ENCODE assay signal across 37 cellular contexts in the genomic region with DNA sequence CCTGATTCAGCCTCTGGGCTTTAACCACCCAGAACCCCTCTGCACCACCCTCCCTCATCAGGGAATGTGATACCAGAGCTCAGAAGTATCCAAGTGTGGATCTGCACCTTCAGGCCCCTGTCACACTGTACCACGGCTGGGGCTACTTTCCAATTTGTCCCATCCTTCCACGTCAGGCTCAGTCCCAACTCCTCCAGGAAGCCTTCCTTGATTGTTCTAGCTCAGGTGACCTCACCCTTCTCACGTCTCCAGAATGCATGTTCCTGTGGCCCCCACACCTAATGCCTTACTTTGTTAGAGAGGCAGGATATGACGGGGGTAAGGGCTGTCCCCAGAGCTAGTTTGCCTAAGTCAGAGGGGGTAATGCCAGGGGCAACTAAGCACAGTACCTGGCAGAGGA.
"Had no signal": no experiment of that assay in that cellular context is flagged by ENCODE, and none has a peak within 500 bp of the region (broad histone marks: within the 10 kb centered on the region; RNA-seq: fewer than 3 reads in every experiment).

No MANE protein-coding gene starts in this region.

- H3K27ac Mint-ChIP-seq: activated B cell treated with CpG ODN at 0.5 μM for 24 hours; activated CD4-positive, alpha-beta memory T cell treated with anti-CD3 and anti-CD28 coated beads for 36 hours; activated CD4-positive, alpha-beta T cell treated with anti-CD3 and anti-CD28 coated beads, Interleukin-2, amount 10 ng/mL, durations not matched to agents 24 days and 14 days; activated CD8-positive, alpha-beta T cell treated with anti-CD3 and anti-CD28 coated beads for 36 hours; activated naive CD4-positive, alpha-beta T cell treated with anti-CD3 and anti-CD28 coated beads for 36 hours; activated naive CD8-positive, alpha-beta T cell treated with anti-CD3 and anti-CD28 coated beads for 36 hours; activated T-cell treated with anti-CD3 and anti-CD28 coated beads, Interleukin-2, amount 50 U/mL, for 72 hours; activated T-helper 1 cell treated with anti-CD3 and anti-CD28 coated beads, Interleukin-12 subunit alpha, Interleukin-12 subunit beta, Interleukin-2, Interleukin-4 antibody, amounts not matched to agents 30 ng/mL and 10 ng/mL and 1 ng/mL, durations not matched to agents 14 hours and 24 hours and 36 hours; activated T-helper 17 cell treated with anti-CD3 and anti-CD28 coated beads, Interleukin-2, amount 50 U/mL, for 72 hours; T-helper 1 cell treated with Interleukin-12 subunit alpha and Interleukin-12 subunit beta and Interleukin-4 antibody, amounts not matched to agents 30 μg/mL and 1 μg/mL, for 36 hours; T-helper 2 cell treated with Interferon-gamma antibody and Interleukin-4, amounts not matched to agents 5 μg/mL and 100 μg/mL, for 36 hours had no signal

- H3K27me3 ChIP-seq: adrenal gland, body of pancreas, brain microvascular endothelial cell, breast epithelium had no signal

- H3K4me3 ChIP-seq: adrenal gland, body of pancreas, breast epithelium had no signal

- H3K27me3 Mint-ChIP-seq: activated B cell treated with CpG ODN at 0.5 μM for 24 hours; activated CD4-positive, alpha-beta memory T cell treated with anti-CD3 and anti-CD28 coated beads for 36 hours; activated CD8-positive, alpha-beta T cell treated with anti-CD3 and anti-CD28 coated beads for 36 hours; activated T-helper 17 cell treated with anti-CD3 and anti-CD28 coated beads, Interleukin-2, amount 50 U/mL, for 72 hours had no signal

- H3K9me3 Mint-ChIP-seq: activated CD4-positive, alpha-beta memory T cell treated with anti-CD3 and anti-CD28 coated beads for 36 hours; activated CD4-positive, alpha-beta T cell treated with anti-CD3 and anti-CD28 coated beads, Interleukin-2, amount 10 ng/mL, durations not matched to agents 24 days and 14 days; activated CD8-positive, alpha-beta T cell treated with anti-CD3 and anti-CD28 coated beads for 36 hours; activated naive CD4-positive, alpha-beta T cell treated with anti-CD3 and anti-CD28 coated beads for 36 hours; activated naive CD4-positive, alpha-beta T cell treated with anti-CD3 and anti-CD28 coated beads, Interleukin-2, amount 50 U/mL, for 72 hours; activated T-cell treated with anti-CD3 and anti-CD28 coated beads, Interleukin-2, amount 50 U/mL, for 4 hours; activated T-cell treated with anti-CD3 and anti-CD28 coated beads, Interleukin-2, amount 50 U/mL, for 72 hours; activated T-helper 1 cell treated with anti-CD3 and anti-CD28 coated beads, Interleukin-12 subunit alpha, Interleukin-12 subunit beta, Interleukin-2, Interleukin-4 antibody, amounts not matched to agents 30 ng/mL and 10 ng/mL and 1 ng/mL, durations not matched to agents 14 hours and 24 hours and 36 hours; activated T-helper 17 cell treated with anti-CD3 and anti-CD28 coated beads, Interleukin-2, amount 50 U/mL, for 72 hours; T-helper 1 cell treated with Interleukin-12 subunit alpha and Interleukin-12 subunit beta and Interleukin-4 antibody, amounts not matched to agents 30 μg/mL and 1 μg/mL, for 36 hours; T-helper 2 cell treated with Interferon-gamma antibody and Interleukin-4, amounts not matched to agents 5 μg/mL and 100 μg/mL, for 36 hours had no signal

- H3K4me3 Mint-ChIP-seq: activated B cell treated with CpG ODN at 0.5 μM for 24 hours; activated CD4-positive, alpha-beta memory T cell treated with anti-CD3 and anti-CD28 coated beads for 36 hours; activated CD4-positive, alpha-beta T cell treated with anti-CD3 and anti-CD28 coated beads, Interleukin-2, amount 10 ng/mL, durations not matched to agents 24 days and 14 days; activated CD8-positive, alpha-beta T cell treated with anti-CD3 and anti-CD28 coated beads for 36 hours; activated naive CD4-positive, alpha-beta T cell treated with anti-CD3 and anti-CD28 coated beads for 36 hours; activated naive CD8-positive, alpha-beta T cell treated with anti-CD3 and anti-CD28 coated beads for 36 hours; activated T-cell treated with anti-CD3 and anti-CD28 coated beads, Interleukin-2, amount 50 U/mL, for 4 hours; activated T-cell treated with anti-CD3 and anti-CD28 coated beads, Interleukin-2, amount 50 U/mL, for 72 hours; activated T-helper 1 cell treated with anti-CD3 and anti-CD28 coated beads, Interleukin-12 subunit alpha, Interleukin-12 subunit beta, Interleukin-2, Interleukin-4 antibody, amounts not matched to agents 30 ng/mL and 10 ng/mL and 1 ng/mL, durations not matched to agents 14 hours and 24 hours and 36 hours; activated T-helper 17 cell treated with anti-CD3 and anti-CD28 coated beads, Interleukin-2, amount 50 U/mL, for 72 hours; T-helper 1 cell treated with Interleukin-12 subunit alpha and Interleukin-12 subunit beta and Interleukin-4 antibody, amounts not matched to agents 30 μg/mL and 1 μg/mL, for 36 hours; T-helper 2 cell treated with Interferon-gamma antibody and Interleukin-4, amounts not matched to agents 5 μg/mL and 100 μg/mL, for 36 hours had no signal

- H3K4me1 Mint-ChIP-seq: activated B cell treated with CpG ODN at 0.5 μM for 24 hours; activated CD4-positive, alpha-beta T cell treated with anti-CD3 and anti-CD28 coated beads, Interleukin-2, amount 10 ng/mL, durations not matched to agents 24 days and 14 days; activated naive CD8-positive, alpha-beta T cell treated with anti-CD3 and anti-CD28 coated beads for 36 hours; activated T-helper 17 cell treated with anti-CD3 and anti-CD28 coated beads, Interleukin-2, amount 50 U/mL, for 72 hours had no signal

- FAIRE-seq: astrocyte, TTC549 had no signal

- H3K4me1 ChIP-seq: adrenal gland, breast epithelium had no signal

- ATAC-seq: activated CD8-positive, alpha-beta T cell treated with anti-CD3 and anti-CD28 coated beads for 36 hours; activated naive CD4-positive, alpha-beta T cell treated with anti-CD3 and anti-CD28 coated beads, Interleukin-2, amount 50 U/mL, for 72 hours; activated T-cell treated with anti-CD3 and anti-CD28 coated beads, Interleukin-2, amount 50 U/mL, for 72 hours; activated T-helper 17 cell treated with anti-CD3 and anti-CD28 coated beads, Interleukin-2, amount 50 U/mL, for 72 hours; body of pancreas had no signal

- H3K27ac ChIP-seq: adrenal gland, body of pancreas, brain microvascular endothelial cell, VCaP had no signal

- H3K9me3 ChIP-seq: adrenal gland, body of pancreas, breast epithelium had no signal

- H3K36me3 Mint-ChIP-seq: activated CD4-positive, alpha-beta memory T cell treated with anti-CD3 and anti-CD28 coated beads for 36 hours; activated naive CD4-positive, alpha-beta T cell treated with anti-CD3 and anti-CD28 coated beads, Interleukin-2, amount 50 U/mL, for 72 hours; activated naive CD8-positive, alpha-beta T cell treated with anti-CD3 and anti-CD28 coated beads for 36 hours had no signal

- H3K36me3 ChIP-seq: adrenal gland, brain microvascular endothelial cell, breast epithelium had no signal

- DNase-seq: activated B cell treated with CpG ODN at 0.5 μM for 24 hours; activated CD4-positive, alpha-beta memory T cell treated with anti-CD3 and anti-CD28 coated beads for 36 hours; activated CD4-positive, alpha-beta T cell treated with anti-CD3 and anti-CD28 coated beads for 4 hours; activated CD4-positive, alpha-beta T cell treated with anti-CD3 and anti-CD28 coated beads, Interleukin-2, amount 10 ng/mL, durations not matched to agents 24 days and 14 days; activated CD4-positive, alpha-beta T cell treated with anti-CD3 and anti-CD28 coated beads, Interleukin-2, amount 50 U/mL, for 1 hour; activated CD4-positive, alpha-beta T cell treated with anti-CD3 and anti-CD28 coated beads, Interleukin-2, amount 50 U/mL, for 4 hours; activated CD4-positive, CD25-positive, alpha-beta regulatory T cell treated with anti-CD3 and anti-CD28 coated beads, Interleukin-2, amount 50 U/mL, for 72 hours; activated CD8-positive, alpha-beta memory T cell treated with anti-CD3 and anti-CD28 coated beads, Interleukin-2, amount 50 U/mL, for 4 hours; activated CD8-positive, alpha-beta T cell treated with anti-CD3 and anti-CD28 coated beads for 36 hours; activated effector memory CD4-positive, alpha-beta T cell treated with anti-CD3 and anti-CD28 coated beads, Interleukin-2, amount 50 U/mL, for 16 hours; activated gamma-delta T cell treated with Interleukin-2 at 50 U/mL for 16 hours; activated naive CD4-positive, alpha-beta T cell; activated naive CD4-positive, alpha-beta T cell treated with anti-CD3 and anti-CD28 coated beads for 36 hours; activated naive CD4-positive, alpha-beta T cell treated with anti-CD3 and anti-CD28 coated beads, Interleukin-2, amount 50 U/mL, for 16 hours; activated naive CD8-positive, alpha-beta T cell treated with anti-CD3 and anti-CD28 coated beads for 36 hours; activated T-cell treated with anti-CD3 and anti-CD28 coated beads for 4 hours; activated T-cell treated with anti-CD3 and anti-CD28 coated beads, Interleukin-2, amount 50 U/mL, for 1 hour; activated T-cell treated with anti-CD3 and anti-CD28 coated beads, Interleukin-2, amount 50 U/mL, for 4 hours; activated T-cell treated with anti-CD3 and anti-CD28 coated beads, Interleukin-2, amount 50 U/mL, for 72 hours; adrenal gland; amniotic stem cell; aorta; body of pancreas; brain microvascular endothelial cell; central memory CD4-positive, alpha-beta T cell; T-helper 1 cell; T-helper 2 cell; T-helper 9 cell had no signal
